Comparison of ENCODE assay signal across 17 cellular contexts in the genomic region with DNA sequence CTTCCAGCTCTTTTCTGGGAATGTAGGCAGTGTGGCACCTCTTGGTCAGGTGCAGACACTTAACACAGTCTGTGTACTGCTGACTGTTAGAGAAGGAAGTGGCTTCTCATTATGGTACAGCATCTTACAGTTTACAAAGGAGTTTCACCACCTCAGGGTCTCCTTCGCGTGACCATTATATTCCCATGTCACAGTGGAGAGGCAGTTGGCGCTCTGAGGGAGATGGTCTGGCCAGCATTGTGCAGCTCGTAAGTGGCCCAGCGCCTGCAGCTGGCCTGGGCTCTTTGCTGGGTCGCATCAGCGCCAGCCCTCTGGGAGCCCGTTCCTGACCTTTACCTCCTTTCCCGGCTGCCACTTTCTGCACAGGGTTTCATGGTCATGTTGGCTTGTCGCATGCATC. TPM values are rescaled to one million over a fixed set of nuclear protein-coding genes. Genes with fewer than 3 reads are reported as not detected.
DNase-seq lines count a peak whose midpoint lies in the region; ATAC-seq and TF ChIP-seq lines count a peak whose summit lies in the region.
"Had no signal": no experiment of that assay in that cellular context is flagged by ENCODE, and none has a peak within 500 bp of the region (broad histone marks: within the 10 kb centered on the region; RNA-seq: fewer than 3 reads in every experiment).

No MANE protein-coding gene starts in this region.

- H3K36me3 ChIP-seq in CD4-positive, alpha-beta memory T cell (ENCODE audit: insufficient read depth, low read length): no peaks in the 10 kb centered on the region
- H3K36me3 ChIP-seq in Loucy (ENCODE audit: insufficient read depth, low read length) (no peaks in the 10 kb centered on the region), sigmoid colon (no peaks in the 10 kb centered on the region)
- H3K36me3 ChIP-seq: neutrophil, SJSA1 had no signal

- no peak overlapping the region for H3K4me3 ChIP-seq in CD4-positive, alpha-beta memory T cell (ENCODE audit: low read length in 2 of 2)
- H3K4me3 ChIP-seq in Loucy (ENCODE audit: low read length, poor library complexity, severe bottlenecking): no peak overlapping the region
- no peak overlapping the region for H3K4me3 ChIP-seq in sigmoid colon
- H3K4me3 ChIP-seq: mucosa of descending colon, SJSA1 had no signal

- H3K4me1 Mint-ChIP-seq in CD4-positive, alpha-beta memory T cell: peaks cover 11 to 55% (median 31%) of the 10 kb centered on the region in 4 donors
- H3K4me1 Mint-ChIP-seq in CD14-positive monocyte: peaks cover 7% of the 10 kb centered on the region

- 76 to 81% methylated on average over 10 of the region's 10 CpGs for WGBS in sigmoid colon, 2 donors

- H3K4me1 ChIP-seq in CD4-positive, alpha-beta memory T cell (ENCODE audit: insufficient read depth, low read length): peaks cover 44% of the 10 kb centered on the region
- H3K4me1 ChIP-seq in Loucy (ENCODE audit: insufficient read depth, low read length, poor library complexity, severe bottlenecking) (peaks cover 28% of the 10 kb centered on the region), sigmoid colon (peaks cover 0 to 97% (median 79%) of the 10 kb centered on the region in 4 donors)

- TF ChIP-seq EP300 in sigmoid colon (IDR thresholded peaks at IDR 0.05): no peak

- H4K20me1 ChIP-seq in Loucy (ENCODE audit: insufficient read depth, low read length, poor library complexity, severe bottlenecking): no peaks in the 10 kb centered on the region

- intact Hi-C loops in CD4-positive, alpha-beta memory T cell (cut with micrococcal nuclease): no loop called here
- intact Hi-C loops in left ventricle myocardium superior (cut with micrococcal nuclease) (no loop called here), sigmoid colon (cut with DNase I) (no loop called here), CD14-positive monocyte (cut with micrococcal nuclease) (no loop called here)

- peak overlapping the region in 4 of 7 donors; percentile 57 to 88 (median 78) for H3K27ac Mint-ChIP-seq in CD4-positive, alpha-beta memory T cell
- no peak overlapping the region for H3K27ac Mint-ChIP-seq in CD14-positive monocyte
- H3K27ac Mint-ChIP-seq: activated CD4-positive, alpha-beta T cell treated with anti-CD3 and anti-CD28 coated beads, Interleukin-2, amount 10 ng/mL, durations not matched to agents 24 days and 14 days; activated naive CD4-positive, alpha-beta T cell treated with anti-CD3 and anti-CD28 coated beads for 36 hours; HFFc6; stimulated activated naive CD8-positive, alpha-beta T cell treated with anti-CD3 and anti-CD28 coated beads, Interleukin-15, amount 100 ng/mL, for 72 hours had no signal

- H3K27me3 Mint-ChIP-seq in CD4-positive, alpha-beta memory T cell: peaks cover 0 to 2% of the 10 kb centered on the region in 2 donors
- peaks cover 0 to 4% (median 3%) of the 10 kb centered on the region in 3 donors for H3K27me3 Mint-ChIP-seq in CD14-positive monocyte (ENCODE audit: low read depth in 3 of 3)
- H3K27me3 Mint-ChIP-seq: stimulated activated naive CD8-positive, alpha-beta T cell treated with anti-CD3 and anti-CD28 coated beads, Interleukin-15, amount 100 ng/mL, for 72 hours had no signal

- DNase-seq in CD4-positive, alpha-beta memory T cell: no peak
- peak; percentile 23 for DNase-seq in left ventricle myocardium superior
- DNase-seq in sigmoid colon: no peak
- DNase-seq in D341Med (ENCODE audit: low spot score): no peak
- no peak for DNase-seq in CD14-positive monocyte (ENCODE audit: low spot score)
- DNase-seq: activated CD4-positive, alpha-beta T cell treated with anti-CD3 and anti-CD28 coated beads, Interleukin-2, amount 10 ng/mL, durations not matched to agents 24 days and 14 days; activated naive CD4-positive, alpha-beta T cell treated with anti-CD3 and anti-CD28 coated beads for 36 hours; HFFc6; stimulated activated CD4-positive, alpha-beta T cell treated with anti-CD3 and anti-CD28 coated beads, Interleukin-2, amount 100 ng/mL, for 24 hours; stimulated activated naive CD8-positive, alpha-beta T cell treated with anti-CD3 and anti-CD28 coated beads, Interleukin-15, amount 100 ng/mL, for 72 hours had no signal

- no peak for TF ChIP-seq CTCF in Loucy (conservative IDR thresholded peaks at IDR 0.05; ENCODE audit: low read length)
- no peak for TF ChIP-seq CTCF in sigmoid colon (IDR thresholded peaks at IDR 0.05)
- TF ChIP-seq CTCF in CD14-positive monocyte (IDR thresholded peaks at IDR 0.05): no peak

- no peaks in the 10 kb centered on the region for H3K79me2 ChIP-seq in Loucy (ENCODE audit: insufficient read depth, low read length)

- H2AFZ ChIP-seq in Loucy (ENCODE audit: low read length): peak overlapping the region; percentile 56; the same call in 1 of the 2 replicates

- no peak for TF ChIP-seq POLR2A in sigmoid colon (IDR thresholded peaks at IDR 0.05)

- no peak for ATAC-seq in left ventricle myocardium superior
- ATAC-seq in GM21786 (IDR thresholded peaks at IDR 0.05; ENCODE audit: unreplicated experiment): no peak
- ATAC-seq in esophagus mucosa: no peak
- ATAC-seq: mucosa of descending colon; stimulated activated naive CD8-positive, alpha-beta T cell treated with anti-CD3 and anti-CD28 coated beads, Interleukin-15, amount 100 ng/mL, for 72 hours had no signal

- H3K9me3 Mint-ChIP-seq in CD4-positive, alpha-beta memory T cell: no peaks in the 10 kb centered on the region
- no peaks in the 10 kb centered on the region for H3K9me3 Mint-ChIP-seq in CD14-positive monocyte
- H3K9me3 Mint-ChIP-seq: activated CD4-positive, alpha-beta T cell treated with anti-CD3 and anti-CD28 coated beads, Interleukin-2, amount 10 ng/mL, durations not matched to agents 24 days and 14 days; activated naive CD4-positive, alpha-beta T cell treated with anti-CD3 and anti-CD28 coated beads for 36 hours; HFFc6; stimulated activated naive CD8-positive, alpha-beta T cell treated with anti-CD3 and anti-CD28 coated beads, Interleukin-15, amount 100 ng/mL, for 72 hours had no signal

- no peaks in the 10 kb centered on the region for H3K9me3 ChIP-seq in CD4-positive, alpha-beta memory T cell (ENCODE audit: control insufficient read depth in 1 of 2, low read length in 2 of 2)
- H3K9me3 ChIP-seq in Loucy (ENCODE audit: insufficient read depth, low read depth, low read length) (no peaks in the 10 kb centered on the region), sigmoid colon (no peaks in the 10 kb centered on the region)
- H3K9me3 ChIP-seq: mucosa of descending colon, neutrophil, SJSA1 had no signal

- H3F3A ChIP-seq in Loucy (ENCODE audit: low read depth): no peaks in the 10 kb centered on the region

- no peaks in the 10 kb centered on the region for H3K27me3 ChIP-seq in CD4-positive, alpha-beta memory T cell (ENCODE audit: insufficient read depth, low read length)
- H3K27me3 ChIP-seq in Loucy (ENCODE audit: insufficient read depth, low read length, poor library complexity, severe bottlenecking): no peaks in the 10 kb centered on the region
- H3K27me3 ChIP-seq in sigmoid colon: no peaks in the 10 kb centered on the region
- H3K27me3 ChIP-seq: neutrophil, SJSA1 had no signal

- H3K27ac ChIP-seq in CD4-positive, alpha-beta memory T cell (ENCODE audit: low read depth, low read length): no peak overlapping the region
- H3K27ac ChIP-seq in sigmoid colon: peak overlapping the region; percentile 79 to 93 (median 92)
- H3K27ac ChIP-seq: KMS-11, neutrophil, SJSA1 had no signal

- H3K9me2 ChIP-seq in Loucy (replicated peaks; ENCODE audit: low read depth, low read length): no peaks in the 10 kb centered on the region

- peak overlapping the region in 3 of 8 donors; percentile 32 to 49 (median 33) for H3K4me3 Mint-ChIP-seq in CD4-positive, alpha-beta memory T cell
- H3K4me3 Mint-ChIP-seq in CD14-positive monocyte: no peak overlapping the region
- H3K4me3 Mint-ChIP-seq: activated CD4-positive, alpha-beta T cell treated with anti-CD3 and anti-CD28 coated beads, Interleukin-2, amount 10 ng/mL, durations not matched to agents 24 days and 14 days; activated naive CD4-positive, alpha-beta T cell treated with anti-CD3 and anti-CD28 coated beads for 36 hours; HFFc6; stimulated activated naive CD8-positive, alpha-beta T cell treated with anti-CD3 and anti-CD28 coated beads, Interleukin-15, amount 100 ng/mL, for 72 hours had no signal

- no peak overlapping the region for H3K4me2 ChIP-seq in Loucy (ENCODE audit: low read depth, low read length, poor library complexity, severe bottlenecking)
- H3K4me2 ChIP-seq: KMS-11 had no signal

- H3K9ac ChIP-seq in Loucy (ENCODE audit: low read depth, low read length, poor library complexity, severe bottlenecking): no peak overlapping the region
- H3K9ac ChIP-seq: KMS-11 had no signal

- POLR2A ChIA-PET in CD4-positive, alpha-beta memory T cell (lab: Charles Lee; ENCODE audit: partially characterized antibody): interaction anchor here (0.7 to 1.2 kb wide), 2 partner anchors 16 to 41 kb away, joined by 3 to 4 read pairs; no protein-coding TSS in a partner anchor

- CTCF ChIA-PET in CD4-positive, alpha-beta memory T cell (lab: Charles Lee; ENCODE audit: partially characterized antibody): interaction anchor here (0.6 to 3.2 kb wide), 2 partner anchors 16 to 40 kb away, joined by 3 to 21 read pairs; a partner anchor contains a TSS

- peaks cover 0 to 5% of the 10 kb centered on the region in 2 donors for H3K36me3 Mint-ChIP-seq in CD4-positive, alpha-beta memory T cell
- H3K36me3 Mint-ChIP-seq in CD14-positive monocyte: no peaks in the 10 kb centered on the region

RNA-seq across cellular contexts. Expression of a gene that starts 15.4 kb away (rescaled TPM):
- total RNA-seq in CD4-positive, alpha-beta memory T cell: 1 to 10 TPM; 2.4 to 2.8 TPM
- polyA plus RNA-seq in CD4-positive, alpha-beta memory T cell: 10 to 100 TPM; 15.9 to 18.1 TPM
- 8.3 TPM for total RNA-seq in left ventricle myocardium superior
- 10 to 100 TPM; 55.4 to 76.4 (median 67.4) TPM for total RNA-seq in sigmoid colon
- 100 to 1,000 TPM in 1 of 3 donors, 10 to 100 TPM in 2; 43.0 to 100 (median 70.9) TPM for polyA plus RNA-seq in sigmoid colon
- 3.4 TPM for total RNA-seq in esophagus mucosa
- under 1 TPM in 1 of 2 donors, not detected in 1; 0.22 TPM for polyA plus RNA-seq in CD14-positive monocyte

RNA-seq across cellular contexts. Expression of a gene that starts 50.0 kb away (rescaled TPM):
- under 1 TPM in 1 of 2 experiments, not detected in 1; 0.19 TPM for total RNA-seq in CD4-positive, alpha-beta memory T cell
- under 1 TPM in 1 of 2 donors, not detected in 1; 0.17 TPM for polyA plus RNA-seq in CD4-positive, alpha-beta memory T cell
- total RNA-seq in left ventricle myocardium superior (not detected), sigmoid colon (100 to 1,000 TPM; 161 to 184 (median 170) TPM), esophagus mucosa (1.2 TPM)
- polyA plus RNA-seq in sigmoid colon (10 to 100 TPM in 1 of 3 donors, 1 to 10 TPM in 1, not detected in 1; 6.0 to 14.4 TPM), CD14-positive monocyte (under 1 TPM; 0.20 to 0.23 TPM)
- total RNA-seq: activated CD4-positive, alpha-beta T cell treated with anti-CD3 and anti-CD28 coated beads, Interleukin-2, amount 10 ng/mL, durations not matched to agents 24 days and 14 days; activated naive CD4-positive, alpha-beta T cell treated with anti-CD3 and anti-CD28 coated beads for 36 hours; HFFc6; SJSA1 had no signal

Comparison
In these comparisons a context has a peak if more than half of its experiments do, and no peak if none do; other contexts are left out.
1. H3K27ac Mint-ChIP-seq: peak in CD4-positive, alpha-beta memory T cell (4 of 7); none in CD14-positive monocyte (0 of 7).
2. RNA of a gene that starts 50.0 kb away (total RNA-seq): 161 to 184 TPM in sigmoid colon; 1.2 TPM in esophagus mucosa (single experiment), 0.19 TPM in CD4-positive, alpha-beta memory T cell and not detected in left ventricle myocardium superior (single experiment); every median in the first group is over 10 times any median in the second.